ENCODE assay signal across 26 cellular contexts in genomic region chr6:39057251-39058155, GRCh38. TPM values are rescaled to one million over a fixed set of nuclear protein-coding genes. Genes with fewer than 3 reads are reported as not detected.
"Had no signal": no experiment of that assay in that cellular context is flagged by ENCODE, and none has a peak within 500 bp of the region (broad histone marks: within the 10 kb centered on the region; RNA-seq: fewer than 3 reads in every experiment).

No MANE protein-coding gene starts in this region.

- H3K9me3 ChIP-seq: breast epithelium, MG63 had no signal

- DNase-seq: activated CD4-positive, alpha-beta T cell treated with anti-CD3 and anti-CD28 coated beads for 4 hours; activated CD4-positive, CD25-positive, alpha-beta regulatory T cell; activated CD8-positive, alpha-beta memory T cell treated with anti-CD3 and anti-CD28 coated beads, Interleukin-2, amount 50 U/mL, for 4 hours; activated CD8-positive, alpha-beta T cell treated with anti-CD3 and anti-CD28 coated beads for 36 hours; activated effector memory CD4-positive, alpha-beta T cell treated with Interleukin-2 at 50 U/mL for 16 hours; activated naive CD4-positive, alpha-beta T cell; aorta; MG63; MV-4-11; NCI-H1105 treated with DMSO at 0.1 percent for 48 hours; NCI-H1436 treated with DMSO at 0.1 percent for 48 hours; NCI-H187 treated with DMSO at 0.1 percent for 48 hours; NCI-H2081 treated with DMSO at 0.1 percent for 48 hours; NCI-H226; NCI-H526; NCI-H82; PC-9; T-cell; T-helper 2 cell; T1000 had no signal

- H3K4me3 ChIP-seq: breast epithelium, MG63, PC-9, SK-N-MC had no signal

- H3K36me3 ChIP-seq: breast epithelium, MG63 had no signal

- H3K4me3 Mint-ChIP-seq: activated CD8-positive, alpha-beta T cell treated with anti-CD3 and anti-CD28 coated beads for 36 hours; activated naive CD4-positive, alpha-beta T cell treated with anti-CD3 and anti-CD28 coated beads, Interleukin-2, amount 50 U/mL, for 24 hours; central memory CD8-positive, alpha-beta T cell; T-cell had no signal

- H3K27ac Mint-ChIP-seq: activated CD8-positive, alpha-beta T cell treated with anti-CD3 and anti-CD28 coated beads for 36 hours; activated naive CD4-positive, alpha-beta T cell treated with anti-CD3 and anti-CD28 coated beads, Interleukin-2, amount 50 U/mL, for 24 hours; T-cell had no signal

- H3K4me1 ChIP-seq: breast epithelium had no signal

- H3K27me3 Mint-ChIP-seq: activated naive CD4-positive, alpha-beta T cell treated with anti-CD3 and anti-CD28 coated beads, Interleukin-2, amount 50 U/mL, for 24 hours had no signal

- H3K36me3 Mint-ChIP-seq: activated naive CD4-positive, alpha-beta T cell treated with anti-CD3 and anti-CD28 coated beads, Interleukin-2, amount 50 U/mL, for 24 hours; T-cell had no signal

- ATAC-seq: activated CD8-positive, alpha-beta T cell treated with anti-CD3 and anti-CD28 coated beads for 36 hours had no signal

- H3K27me3 ChIP-seq: MG63 had no signal

- H3K9me3 Mint-ChIP-seq: activated CD8-positive, alpha-beta T cell treated with anti-CD3 and anti-CD28 coated beads for 36 hours; activated naive CD4-positive, alpha-beta T cell treated with anti-CD3 and anti-CD28 coated beads, Interleukin-2, amount 50 U/mL, for 24 hours; central memory CD8-positive, alpha-beta T cell; T-cell had no signal

- H3K27ac ChIP-seq: breast epithelium, PC-9, SK-N-MC, VCaP had no signal

- H3K4me1 Mint-ChIP-seq: central memory CD8-positive, alpha-beta T cell had no signal

RNA-seq across cellular contexts. Expression of gene GLP1R, which starts 8.9 kb away (rescaled TPM):
- total RNA-seq: aorta, NCI-H460, PC-9 had no signal
- polyA plus RNA-seq: aorta had no signal
